In genomic region chr4:128385199-128385598, GRCh38 we compare ENCODE assay signal across 19 cellular contexts.
DNase-seq lines count a peak whose midpoint lies in the region; ATAC-seq, FAIRE-seq and TF ChIP-seq lines count a peak whose summit lies in the region.
"Had no signal": no experiment of that assay in that cellular context is flagged by ENCODE, and none has a peak within 500 bp of the region (broad histone marks: within the 10 kb centered on the region; RNA-seq: fewer than 3 reads in every experiment).

No MANE protein-coding gene starts in this region.

- DNase-seq in K562 (ENCODE audit: extremely low read depth in 1 of 4, low spot score in 3 of 4) (no peak), amygdala (lab: John Stamatoyannopoulos, UW) (no peak), epidermal melanocyte (ENCODE audit: insufficient read length, low spot score) (no peak)
- DNase-seq: activated CD4-positive, alpha-beta T cell treated with anti-CD3 and anti-CD28 coated beads for 4 hours; activated naive CD4-positive, alpha-beta T cell treated with anti-CD3 and anti-CD28 coated beads for 36 hours; AML-193; hypothalamus; naive B cell; NCI-H446; stimulated activated naive CD8-positive, alpha-beta T cell treated with anti-CD3 and anti-CD28 coated beads, Interleukin-15, amount 100 ng/mL, for 72 hours; T1000 had no signal

- CTCF ChIA-PET in K562 (lab: Yijun Ruan, JAX; ENCODE audit: low intra/inter-chr PET ratio) = no interaction called here

- H3K4me2 ChIP-seq in K562 (ENCODE audit: insufficient read depth, low read length) = no peak overlapping the region
- H3K4me2 ChIP-seq: GM23338 had no signal

- 53% methylated on average over 4 of the region's 4 CpGs for whole genome bisulfite sequencing in K562 (ENCODE audit: insufficient coverage, low coverage, missing lambda C conversion rate)

- no peak for TF ChIP-seq POLR2A in K562 (conservative IDR thresholded peaks at IDR 0.05)

- BruUV-seq in K562 (replicated peaks; lab: Mats Ljungman, UMichigan) = no TSS peak

- peak overlapping the region; percentile 5 for H3K27ac ChIP-seq in HUES48 (ENCODE audit: low read depth, low read length)
- H3K27ac ChIP-seq in K562 (ENCODE audit: extremely low read depth, low read depth, low read length) = no peak overlapping the region
- peak overlapping the region; percentile 11 to 24 for H3K27ac ChIP-seq in mucosa of rectum (ENCODE audit: low read depth in 2 of 2, low read length in 2 of 2)
- H3K27ac ChIP-seq in stomach smooth muscle (ENCODE audit: low read length) = peak overlapping the region; percentile 63

- H3K4me3 ChIP-seq in HUES48 (ENCODE audit: low read depth, low read length) (no peak overlapping the region), K562 (no peak overlapping the region), mucosa of rectum (ENCODE audit: low read length in 2 of 2) (no peak overlapping the region), stomach smooth muscle (ENCODE audit: low read length in 2 of 2) (no peak overlapping the region)
- H3K4me3 ChIP-seq: GM23338 had no signal

- H2AFZ ChIP-seq in K562 (ENCODE audit: low read depth, low read length) = no peak overlapping the region; the same call in 1 of the 2 replicates
- H2AFZ ChIP-seq: GM23338 had no signal

- no peak for TF ChIP-seq CTCF in K562 (IDR thresholded peaks at IDR 0.05 in 2 of 3, conservative IDR thresholded peaks at IDR 0.05 in 1 of 3; ENCODE audit: insufficient read depth in 2 of 3, low read depth in 1 of 3, low read length in 3 of 3)

- POLR2A ChIA-PET in K562 (lab: Yijun Ruan, JAX) = interaction anchor here (1.3 kb wide), 1 partner anchor 11 kb away, joined by 3 read pairs; no protein-coding TSS in a partner anchor

- peaks cover 16% of the 10 kb centered on the region for H3K4me1 ChIP-seq in HUES48 (ENCODE audit: control insufficient read depth, insufficient read depth, low read length)
- H3K4me1 ChIP-seq in K562 (replicated peaks in 1 of 2; ENCODE audit: control insufficient read depth in 2 of 2, insufficient read depth in 2 of 2, low read length in 2 of 2) = peaks cover 6 to 23% of the 10 kb centered on the region in 2 experiments; a peak in 4 of 5 replicates
- H3K4me1 ChIP-seq in mucosa of rectum (ENCODE audit: control insufficient read depth in 2 of 2, insufficient read depth in 2 of 2, low read length in 2 of 2) = peaks cover 0 to 28% of the 10 kb centered on the region in 2 donors
- peaks cover 37% of the 10 kb centered on the region for H3K4me1 ChIP-seq in stomach smooth muscle (ENCODE audit: control insufficient read depth, insufficient read depth, low read length)

- H3K9me3 ChIP-seq in HUES48 (ENCODE audit: control insufficient read depth, insufficient read depth, low read length) (no peaks in the 10 kb centered on the region), K562 (replicated peaks; ENCODE audit: control insufficient read depth, insufficient read depth, low read depth, low read length) (no peaks in the 10 kb centered on the region), mucosa of rectum (ENCODE audit: control insufficient read depth in 2 of 2, low read length in 2 of 2) (no peaks in the 10 kb centered on the region), stomach smooth muscle (ENCODE audit: control insufficient read depth in 2 of 2, low read length in 2 of 2) (no peaks in the 10 kb centered on the region)

- H3K9ac ChIP-seq in HUES48 (ENCODE audit: low read depth, low read length) (no peak overlapping the region), K562 (ENCODE audit: insufficient read depth in 1 of 2, low read depth in 2 of 2, low read length in 2 of 2) (no peak overlapping the region), mucosa of rectum (ENCODE audit: low read depth in 1 of 2, low read length in 2 of 2) (no peak overlapping the region), stomach smooth muscle (ENCODE audit: low read length in 2 of 2) (no peak overlapping the region)

- ATAC-seq in K562 = no peak
- no peak for ATAC-seq in esophagus mucosa
- no peak for ATAC-seq in GM21723 (IDR thresholded peaks at IDR 0.05; ENCODE audit: unreplicated experiment)
- ATAC-seq: stimulated activated naive CD8-positive, alpha-beta T cell treated with anti-CD3 and anti-CD28 coated beads, Interleukin-15, amount 100 ng/mL, for 72 hours had no signal

- no peaks in the 10 kb centered on the region for H3K9me1 ChIP-seq in K562 (ENCODE audit: control insufficient read depth, insufficient read depth, low read length)

- TF ChIP-seq EP300 in K562 (IDR thresholded peaks at IDR 0.05; ENCODE audit: low read length) = no peak

- TF ChIP-seq RAD21 in K562 (CRISPR knock-in tag; conservative IDR thresholded peaks at IDR 0.05 in 1 of 2, IDR thresholded peaks at IDR 0.05 in 1 of 2) = no peak

- in situ Hi-C loops in K562 (cut with MboI) = no loop called here

- H3K79me2 ChIP-seq in K562 (ENCODE audit: control insufficient read depth, insufficient read depth, low read length) = no peaks in the 10 kb centered on the region

- H4K20me1 ChIP-seq in K562 (replicated peaks; ENCODE audit: control insufficient read depth, insufficient read depth, low read length) = no peaks in the 10 kb centered on the region

- FAIRE-seq in K562 (lab: Jason Lieb, UNC) = no peak
- FAIRE-seq: G401.6, GM12891 had no signal

- intact Hi-C loops in K562 (cut with micrococcal nuclease) = loop anchor here (10.0 kb wide), 1 partner anchor 480 kb away; no protein-coding TSS in a partner anchor

- H3K27me3 ChIP-seq in HUES48 (ENCODE audit: control insufficient read depth, insufficient read depth, low read length) (no peaks in the 10 kb centered on the region), K562 (ENCODE audit: control insufficient read depth in 2 of 2, insufficient read depth in 2 of 2, low read length in 2 of 2) (no peaks in the 10 kb centered on the region), mucosa of rectum (ENCODE audit: control insufficient read depth in 2 of 2, insufficient read depth in 2 of 2, low read length in 2 of 2) (no peaks in the 10 kb centered on the region), stomach smooth muscle (ENCODE audit: control insufficient read depth in 1 of 2, insufficient read depth in 2 of 2, low read length in 2 of 2) (no peaks in the 10 kb centered on the region)

- H3K36me3 ChIP-seq in HUES48 (ENCODE audit: control insufficient read depth, insufficient read depth, low read length) = no peaks in the 10 kb centered on the region
- H3K36me3 ChIP-seq in K562 (ENCODE audit: control insufficient read depth, insufficient read depth, low read length) = no peaks in the 10 kb centered on the region
- no peaks in the 10 kb centered on the region for H3K36me3 ChIP-seq in mucosa of rectum (ENCODE audit: control insufficient read depth in 2 of 2, insufficient read depth in 2 of 2, low read length in 2 of 2)
- no peaks in the 10 kb centered on the region for H3K36me3 ChIP-seq in stomach smooth muscle (ENCODE audit: control insufficient read depth in 2 of 2, insufficient read depth in 2 of 2, low read length in 2 of 2)

TF ChIP-seq in K562, 482 proteins besides CTCF, POLR2A, EP300 and RAD21:
- no peak for TF ChIP-seq KAT7 (CRISPR knock-in tag; IDR thresholded peaks at IDR 0.05; ENCODE audit: borderline replicate concordance)
- TF ChIP-seq SOX6 (IDR thresholded peaks at IDR 0.05) = no peak
- TF ChIP-seq ZNF830 (CRISPR knock-in tag; IDR thresholded peaks at IDR 0.05) = no peak
- no peak for TF ChIP-seq HINFP (tag; conservative IDR thresholded peaks at IDR 0.05; ENCODE audit: low read depth)
- TF ChIP-seq HMBOX1 (IDR thresholded peaks at IDR 0.05) = peak; percentile 91
TF ChIP-seq in K562: peak in this region for 1.
